In the genomic region with DNA sequence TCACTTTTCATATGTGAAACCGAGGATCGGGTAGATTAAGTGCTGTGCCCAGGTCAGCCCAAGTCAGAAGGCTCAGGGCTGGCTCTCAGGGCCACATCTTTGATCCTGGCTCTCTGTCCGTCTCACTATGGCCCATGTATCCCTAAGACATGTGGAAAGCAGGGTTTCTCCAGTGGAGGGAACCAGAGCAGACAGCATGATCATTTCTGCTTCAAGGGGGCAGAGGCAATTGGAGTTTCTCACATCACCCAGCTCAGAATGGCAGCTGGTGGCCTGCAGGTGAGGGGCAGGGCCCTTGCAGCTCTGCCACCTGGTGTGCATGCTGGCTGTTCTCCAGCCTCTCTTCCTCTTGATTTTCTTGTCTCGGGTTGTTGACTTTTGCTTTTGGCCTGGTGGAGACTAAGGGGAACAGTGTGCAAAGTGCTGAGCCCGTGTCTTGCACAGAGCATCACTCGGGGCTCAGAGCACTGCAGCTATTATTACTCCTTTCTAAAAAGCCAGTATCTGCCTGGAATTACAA, we compare ENCODE assay signal across 13 cellular contexts. TPM values are rescaled to one million over a fixed set of nuclear protein-coding genes. Genes with fewer than 3 reads are reported as not detected.
DNase-seq lines count a peak whose midpoint lies in the region; ATAC-seq and TF ChIP-seq lines count a peak whose summit lies in the region.
"Had no signal": no experiment of that assay in that cellular context is flagged by ENCODE, and none has a peak within 500 bp of the region (broad histone marks: within the 10 kb centered on the region; RNA-seq: fewer than 3 reads in every experiment).

No MANE protein-coding gene starts in this region.

- no peak for TF ChIP-seq POLR2A in thyroid gland (IDR thresholded peaks at IDR 0.05)

- intact Hi-C loops in thyroid gland (cut with DNase I), result no loop called here

- TF ChIP-seq CTCF in thyroid gland (IDR thresholded peaks at IDR 0.05), result peak in 2 of 6 experiments; percentile 9 to 24

- H3K4me3 ChIP-seq in thyroid gland (replicated peaks in 1 of 3), result no peak overlapping the region
- H3K4me3 ChIP-seq: GM23338 had no signal

- no peaks in the 10 kb centered on the region for H3K36me3 ChIP-seq in thyroid gland

- H3K4me1 ChIP-seq in thyroid gland, result peaks cover 0 to 6% of the 10 kb centered on the region in 2 donors

- no peak overlapping the region for H3K27ac ChIP-seq in thyroid gland
- H3K27ac ChIP-seq: RWPE1 had no signal

- no peaks in the 10 kb centered on the region for H3K27me3 ChIP-seq in thyroid gland

- H3K9me3 ChIP-seq in thyroid gland, result no peaks in the 10 kb centered on the region

- WGBS in thyroid gland, 2 donors, result 65 to 66% methylated on average over 5 to 6 of the region's 6 CpGs

- peak; percentile 11 for DNase-seq in activated T-cell treated with anti-CD3 and anti-CD28 coated beads, Interleukin-2, amount 50 U/mL, for 1 hour
- no peak for DNase-seq in activated T-cell treated with anti-CD3 and anti-CD28 coated beads for 4 hours
- peak; percentile 37 for DNase-seq in NCI-H2029 (lab: John Stamatoyannopoulos, UW)
- DNase-seq in SHP77 treated with DMSO at 0.1 percent for 48 hours (lab: John Stamatoyannopoulos, UW), result peak; percentile 79
- DNase-seq in thyroid gland, result peak; percentile 58 to 59
- DNase-seq in hippocampal formation (lab: John Stamatoyannopoulos, UW), result no peak
- DNase-seq: activated naive CD4-positive, alpha-beta T cell treated with Interleukin-2 at 50 U/mL for 16 hours; KBM-7 had no signal

- ATAC-seq in GM21526 (IDR thresholded peaks at IDR 0.05; ENCODE audit: low FRiP score, unreplicated experiment) (no peak), HG02588 (IDR thresholded peaks at IDR 0.05; ENCODE audit: unreplicated experiment) (no peak)
- ATAC-seq: GM23338; natural killer cell treated with Interleukin-12 subunit alpha and Interleukin-12 subunit beta and Interleukin-15 and Interleukin-18, amount 100 ng/mL, for 72 hours had no signal

RNA-seq across cellular contexts. Expression of gene LDLRAD4, which starts 27.0 kb away (rescaled TPM):
- 10 to 100 TPM; 23.7 to 35.7 (median 29.7) TPM for total RNA-seq in thyroid gland

Comparison
In these comparisons a context has a peak if more than half of its experiments do, and no peak if none do; other contexts are left out.
1. DNase-seq: peak in activated T-cell treated with anti-CD3 and anti-CD28 coated beads, Interleukin-2, amount 50 U/mL, for 1 hour (single experiment), NCI-H2029 (single experiment), SHP77 treated with DMSO at 0.1 percent for 48 hours (single experiment) and thyroid gland (2 of 2); none in activated T-cell treated with anti-CD3 and anti-CD28 coated beads for 4 hours (single experiment) and hippocampal formation (0 of 2).